In the genomic region with DNA sequence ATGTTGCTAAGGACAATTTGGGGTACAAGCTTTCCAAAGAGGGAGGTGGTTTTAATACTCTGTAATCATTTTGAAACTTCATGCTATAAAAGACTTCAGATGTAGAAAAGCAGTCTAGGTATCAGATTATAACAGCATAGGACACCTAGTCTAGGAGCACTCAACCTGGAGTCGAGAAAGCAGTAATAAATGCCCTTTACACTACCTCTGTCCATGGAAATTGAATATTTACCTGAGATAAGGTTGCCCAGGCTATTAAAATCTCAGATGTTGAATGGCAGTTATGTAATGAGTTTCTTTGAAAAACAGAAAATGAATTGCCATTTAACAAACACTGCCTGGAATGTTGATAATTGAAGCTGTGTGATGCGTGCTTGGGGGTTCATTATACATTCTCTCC, we compare ENCODE assay signal across 37 cellular contexts.
"Had no signal": no experiment of that assay in that cellular context is flagged by ENCODE, and none has a peak within 500 bp of the region (broad histone marks: within the 10 kb centered on the region; RNA-seq: fewer than 3 reads in every experiment).

No MANE protein-coding gene starts in this region.

- H3K4me3 ChIP-seq: MG63, PC-9 had no signal

- H3K27ac ChIP-seq: brain microvascular endothelial cell, PC-9, RWPE1, WERI-Rb-1 had no signal

- H2AFZ ChIP-seq: PC-9 had no signal

- H3K4me1 Mint-ChIP-seq: activated naive CD4-positive, alpha-beta T cell treated with anti-CD3 and anti-CD28 coated beads, Interleukin-2, amount 10 ng/mL, durations not matched to agents 7 days and 5 days; central memory CD8-positive, alpha-beta T cell had no signal

- H3K4me3 Mint-ChIP-seq: activated CD4-positive, alpha-beta memory T cell treated with anti-CD3 and anti-CD28 coated beads, Interleukin-2, amount 10 ng/mL, durations not matched to agents 7 days and 5 days; activated CD8-positive, alpha-beta memory T cell treated with anti-CD3 and anti-CD28 coated beads, Interleukin-2, amount 10 ng/mL, durations not matched to agents 7 days and 5 days; activated naive CD4-positive, alpha-beta T cell treated with anti-CD3 and anti-CD28 coated beads, Interleukin-2, amount 10 ng/mL, durations not matched to agents 7 days and 5 days; activated naive CD8-positive, alpha-beta T cell; central memory CD8-positive, alpha-beta T cell had no signal

- ATAC-seq: activated CD8-positive, alpha-beta memory T cell treated with anti-CD3 and anti-CD28 coated beads, Interleukin-2, amount 10 ng/mL, durations not matched to agents 7 days and 5 days; Right ventricle myocardium inferior had no signal

- DNase-seq: activated CD4-positive, alpha-beta memory T cell treated with anti-CD3 and anti-CD28 coated beads, Interleukin-2, amount 10 ng/mL, durations not matched to agents 7 days and 5 days; activated CD4-positive, alpha-beta T cell treated with anti-CD3 and anti-CD28 coated beads for 1 hour; activated CD4-positive, alpha-beta T cell treated with anti-CD3 and anti-CD28 coated beads for 48 hours; activated CD4-positive, CD25-positive, alpha-beta regulatory T cell; activated CD8-positive, alpha-beta memory T cell treated with anti-CD3 and anti-CD28 coated beads for 24 hours; activated CD8-positive, alpha-beta memory T cell treated with anti-CD3 and anti-CD28 coated beads, Interleukin-2, amount 10 ng/mL, durations not matched to agents 7 days and 5 days; activated CD8-positive, alpha-beta memory T cell treated with anti-CD3 and anti-CD28 coated beads, Interleukin-2, amount 50 U/mL, for 48 hours; activated effector memory CD4-positive, alpha-beta T cell treated with Interleukin-2 at 50 U/mL for 16 hours; activated naive CD4-positive, alpha-beta T cell treated with anti-CD3 and anti-CD28 coated beads, Interleukin-2, amount 10 ng/mL, durations not matched to agents 7 days and 5 days; activated T-cell treated with anti-CD3 and anti-CD28 coated beads, Interleukin-2, amount 50 U/mL, for 48 hours; amniotic stem cell; aorta; brain microvascular endothelial cell; Kasumi-1; KG1; MG63; NCI-H1048; NCI-H1105 treated with DMSO at 0.1 percent for 48 hours; NCI-H1436; NCI-H187; NCI-H2029 treated with DMSO at 0.1 percent for 48 hours; NCI-H2107; NCI-H226; NCI-H524 treated with DMSO at 0.1 percent for 48 hours; NCI-H748 treated with DMSO at 0.1 percent for 48 hours; NK-92 treated with Interleukin-12 subunit alpha and Interleukin-12 subunit beta, amount 100 ng/mL, for 24 hours; PC-9; SIG-M5; SW 1271; T-helper 1 cell; T-helper 2 cell; T-helper 9 cell; WERI-Rb-1 had no signal

- H3K36me3 ChIP-seq: brain microvascular endothelial cell, MG63, WERI-Rb-1 had no signal

- H3K9me3 ChIP-seq: MG63 had no signal

- H3K27me3 Mint-ChIP-seq: activated CD4-positive, alpha-beta memory T cell treated with anti-CD3 and anti-CD28 coated beads, Interleukin-2, amount 10 ng/mL, durations not matched to agents 7 days and 5 days; activated CD8-positive, alpha-beta memory T cell treated with anti-CD3 and anti-CD28 coated beads, Interleukin-2, amount 10 ng/mL, durations not matched to agents 7 days and 5 days; activated naive CD4-positive, alpha-beta T cell treated with anti-CD3 and anti-CD28 coated beads, Interleukin-2, amount 10 ng/mL, durations not matched to agents 7 days and 5 days; activated naive CD8-positive, alpha-beta T cell; central memory CD8-positive, alpha-beta T cell had no signal

- H3K4me2 ChIP-seq: PC-9 had no signal

- H3K36me3 Mint-ChIP-seq: activated CD8-positive, alpha-beta memory T cell treated with anti-CD3 and anti-CD28 coated beads, Interleukin-2, amount 10 ng/mL, durations not matched to agents 7 days and 5 days; activated naive CD4-positive, alpha-beta T cell treated with anti-CD3 and anti-CD28 coated beads, Interleukin-2, amount 10 ng/mL, durations not matched to agents 7 days and 5 days; activated naive CD8-positive, alpha-beta T cell had no signal

- H3K9me3 Mint-ChIP-seq: activated CD4-positive, alpha-beta memory T cell treated with anti-CD3 and anti-CD28 coated beads, Interleukin-2, amount 10 ng/mL, durations not matched to agents 7 days and 5 days; activated naive CD4-positive, alpha-beta T cell treated with anti-CD3 and anti-CD28 coated beads, Interleukin-2, amount 10 ng/mL, durations not matched to agents 7 days and 5 days; central memory CD8-positive, alpha-beta T cell had no signal

- H3K27me3 ChIP-seq: brain microvascular endothelial cell, MG63 had no signal

- H3K27ac Mint-ChIP-seq: activated CD4-positive, alpha-beta memory T cell treated with anti-CD3 and anti-CD28 coated beads, Interleukin-2, amount 10 ng/mL, durations not matched to agents 7 days and 5 days; activated CD8-positive, alpha-beta memory T cell treated with anti-CD3 and anti-CD28 coated beads, Interleukin-2, amount 10 ng/mL, durations not matched to agents 7 days and 5 days; activated naive CD4-positive, alpha-beta T cell treated with anti-CD3 and anti-CD28 coated beads, Interleukin-2, amount 10 ng/mL, durations not matched to agents 7 days and 5 days; activated naive CD8-positive, alpha-beta T cell had no signal
